In the genomic region with DNA sequence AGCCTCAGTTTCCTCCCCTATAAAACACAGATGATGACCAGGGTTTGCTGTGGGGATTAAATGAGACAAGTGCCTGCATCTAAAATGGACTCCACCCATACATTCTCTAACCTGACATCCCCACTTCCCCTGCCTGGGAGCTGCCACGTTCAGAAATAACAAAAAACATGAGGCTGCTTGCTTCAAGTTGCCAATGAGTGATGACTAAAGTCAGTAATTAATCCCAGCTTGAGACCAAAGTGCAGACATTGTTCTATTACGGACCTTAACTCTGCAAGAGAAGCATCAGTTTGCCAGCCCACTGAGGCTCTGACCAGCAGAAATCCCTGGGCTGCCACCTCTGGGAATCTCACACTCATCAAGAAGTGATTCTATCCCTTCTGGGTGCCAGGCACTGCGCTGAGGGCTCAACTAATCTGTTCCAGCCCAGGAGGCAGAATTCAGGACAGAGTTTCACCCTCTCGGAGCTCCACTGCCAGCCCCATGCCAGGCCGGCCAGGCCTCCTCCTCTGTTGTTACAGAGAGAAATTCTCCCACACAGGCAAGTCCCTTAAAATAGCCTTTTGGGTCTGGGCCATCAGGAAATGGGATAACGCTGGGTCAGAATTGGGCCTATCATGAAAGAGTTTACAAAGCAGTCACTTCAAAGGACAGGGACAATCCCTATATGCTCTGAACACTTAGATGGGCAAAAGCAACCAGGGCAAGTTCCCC, we compare ENCODE assay signal across 1 cellular context.
TF ChIP-seq lines count a peak whose summit lies in the region.

No MANE protein-coding gene starts in this region.

TF ChIP-seq in H1, 55 proteins besides CTCF, POLR2A, EP300 and RAD21:
- no peak for TF ChIP-seq ASH2L (IDR thresholded peaks at IDR 0.05; ENCODE audit: low read length)
- no peak for TF ChIP-seq SAP30 (IDR thresholded peaks at IDR 0.05; ENCODE audit: insufficient read depth, insufficient replicate concordance, low read length)
- TF ChIP-seq, protein P1, sequence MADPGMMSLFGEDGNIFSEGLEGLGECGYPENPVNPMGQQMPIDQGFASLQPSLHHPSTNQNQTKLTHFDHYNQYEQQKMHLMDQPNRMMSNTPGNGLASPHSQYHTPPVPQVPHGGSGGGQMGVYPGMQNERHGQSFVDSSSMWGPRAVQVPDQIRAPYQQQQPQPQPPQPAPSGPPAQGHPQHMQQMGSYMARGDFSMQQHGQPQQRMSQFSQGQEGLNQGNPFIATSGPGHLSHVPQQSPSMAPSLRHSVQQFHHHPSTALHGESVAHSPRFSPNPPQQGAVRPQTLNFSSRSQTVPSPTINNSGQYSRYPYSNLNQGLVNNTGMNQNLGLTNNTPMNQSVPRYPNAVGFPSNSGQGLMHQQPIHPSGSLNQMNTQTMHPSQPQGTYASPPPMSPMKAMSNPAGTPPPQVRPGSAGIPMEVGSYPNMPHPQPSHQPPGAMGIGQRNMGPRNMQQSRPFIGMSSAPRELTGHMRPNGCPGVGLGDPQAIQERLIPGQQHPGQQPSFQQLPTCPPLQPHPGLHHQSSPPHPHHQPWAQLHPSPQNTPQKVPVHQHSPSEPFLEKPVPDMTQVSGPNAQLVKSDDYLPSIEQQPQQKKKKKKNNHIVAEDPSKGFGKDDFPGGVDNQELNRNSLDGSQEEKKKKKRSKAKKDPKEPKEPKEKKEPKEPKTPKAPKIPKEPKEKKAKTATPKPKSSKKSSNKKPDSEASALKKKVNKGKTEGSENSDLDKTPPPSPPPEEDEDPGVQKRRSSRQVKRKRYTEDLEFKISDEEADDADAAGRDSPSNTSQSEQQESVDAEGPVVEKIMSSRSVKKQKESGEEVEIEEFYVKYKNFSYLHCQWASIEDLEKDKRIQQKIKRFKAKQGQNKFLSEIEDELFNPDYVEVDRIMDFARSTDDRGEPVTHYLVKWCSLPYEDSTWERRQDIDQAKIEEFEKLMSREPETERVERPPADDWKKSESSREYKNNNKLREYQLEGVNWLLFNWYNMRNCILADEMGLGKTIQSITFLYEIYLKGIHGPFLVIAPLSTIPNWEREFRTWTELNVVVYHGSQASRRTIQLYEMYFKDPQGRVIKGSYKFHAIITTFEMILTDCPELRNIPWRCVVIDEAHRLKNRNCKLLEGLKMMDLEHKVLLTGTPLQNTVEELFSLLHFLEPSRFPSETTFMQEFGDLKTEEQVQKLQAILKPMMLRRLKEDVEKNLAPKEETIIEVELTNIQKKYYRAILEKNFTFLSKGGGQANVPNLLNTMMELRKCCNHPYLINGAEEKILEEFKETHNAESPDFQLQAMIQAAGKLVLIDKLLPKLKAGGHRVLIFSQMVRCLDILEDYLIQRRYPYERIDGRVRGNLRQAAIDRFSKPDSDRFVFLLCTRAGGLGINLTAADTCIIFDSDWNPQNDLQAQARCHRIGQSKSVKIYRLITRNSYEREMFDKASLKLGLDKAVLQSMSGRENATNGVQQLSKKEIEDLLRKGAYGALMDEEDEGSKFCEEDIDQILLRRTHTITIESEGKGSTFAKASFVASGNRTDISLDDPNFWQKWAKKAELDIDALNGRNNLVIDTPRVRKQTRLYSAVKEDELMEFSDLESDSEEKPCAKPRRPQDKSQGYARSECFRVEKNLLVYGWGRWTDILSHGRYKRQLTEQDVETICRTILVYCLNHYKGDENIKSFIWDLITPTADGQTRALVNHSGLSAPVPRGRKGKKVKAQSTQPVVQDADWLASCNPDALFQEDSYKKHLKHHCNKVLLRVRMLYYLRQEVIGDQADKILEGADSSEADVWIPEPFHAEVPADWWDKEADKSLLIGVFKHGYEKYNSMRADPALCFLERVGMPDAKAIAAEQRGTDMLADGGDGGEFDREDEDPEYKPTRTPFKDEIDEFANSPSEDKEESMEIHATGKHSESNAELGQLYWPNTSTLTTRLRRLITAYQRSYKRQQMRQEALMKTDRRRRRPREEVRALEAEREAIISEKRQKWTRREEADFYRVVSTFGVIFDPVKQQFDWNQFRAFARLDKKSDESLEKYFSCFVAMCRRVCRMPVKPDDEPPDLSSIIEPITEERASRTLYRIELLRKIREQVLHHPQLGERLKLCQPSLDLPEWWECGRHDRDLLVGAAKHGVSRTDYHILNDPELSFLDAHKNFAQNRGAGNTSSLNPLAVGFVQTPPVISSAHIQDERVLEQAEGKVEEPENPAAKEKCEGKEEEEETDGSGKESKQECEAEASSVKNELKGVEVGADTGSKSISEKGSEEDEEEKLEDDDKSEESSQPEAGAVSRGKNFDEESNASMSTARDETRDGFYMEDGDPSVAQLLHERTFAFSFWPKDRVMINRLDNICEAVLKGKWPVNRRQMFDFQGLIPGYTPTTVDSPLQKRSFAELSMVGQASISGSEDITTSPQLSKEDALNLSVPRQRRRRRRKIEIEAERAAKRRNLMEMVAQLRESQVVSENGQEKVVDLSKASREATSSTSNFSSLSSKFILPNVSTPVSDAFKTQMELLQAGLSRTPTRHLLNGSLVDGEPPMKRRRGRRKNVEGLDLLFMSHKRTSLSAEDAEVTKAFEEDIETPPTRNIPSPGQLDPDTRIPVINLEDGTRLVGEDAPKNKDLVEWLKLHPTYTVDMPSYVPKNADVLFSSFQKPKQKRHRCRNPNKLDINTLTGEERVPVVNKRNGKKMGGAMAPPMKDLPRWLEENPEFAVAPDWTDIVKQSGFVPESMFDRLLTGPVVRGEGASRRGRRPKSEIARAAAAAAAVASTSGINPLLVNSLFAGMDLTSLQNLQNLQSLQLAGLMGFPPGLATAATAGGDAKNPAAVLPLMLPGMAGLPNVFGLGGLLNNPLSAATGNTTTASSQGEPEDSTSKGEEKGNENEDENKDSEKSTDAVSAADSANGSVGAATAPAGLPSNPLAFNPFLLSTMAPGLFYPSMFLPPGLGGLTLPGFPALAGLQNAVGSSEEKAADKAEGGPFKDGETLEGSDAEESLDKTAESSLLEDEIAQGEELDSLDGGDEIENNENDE (IDR thresholded peaks at IDR 0.05; ENCODE audit: insufficient replicate concordance, low read length), result no peak
- TF ChIP-seq SIX5 (IDR thresholded peaks at IDR 0.05; ENCODE audit: low read depth, low read length), result no peak
- no peak for TF ChIP-seq YY1 (IDR thresholded peaks at IDR 0.05; ENCODE audit: low read depth, low read length)
- TF ChIP-seq CBX5 (IDR thresholded peaks at IDR 0.05; ENCODE audit: low read depth, low read length), result no peak
- TF ChIP-seq TAF1 (IDR thresholded peaks at IDR 0.05; ENCODE audit: low read depth, low read length), result no peak
- TF ChIP-seq JUN (IDR thresholded peaks at IDR 0.05; ENCODE audit: low read depth, low read length), result no peak
- no peak for TF ChIP-seq POU5F1 (IDR thresholded peaks at IDR 0.05; ENCODE audit: low read depth, low read length)
- no peak for TF ChIP-seq CHD1 (IDR thresholded peaks at IDR 0.05; ENCODE audit: low read depth, low read length)
- TF ChIP-seq RFX5 (IDR thresholded peaks at IDR 0.05; ENCODE audit: borderline replicate concordance, low read depth, low read length), result no peak
- TF ChIP-seq GTF2F1 (IDR thresholded peaks at IDR 0.05; ENCODE audit: borderline replicate concordance, low read depth, low read length), result no peak
- no peak for TF ChIP-seq SIRT6 (IDR thresholded peaks at IDR 0.05; ENCODE audit: low read length)
- TF ChIP-seq, protein P2, sequence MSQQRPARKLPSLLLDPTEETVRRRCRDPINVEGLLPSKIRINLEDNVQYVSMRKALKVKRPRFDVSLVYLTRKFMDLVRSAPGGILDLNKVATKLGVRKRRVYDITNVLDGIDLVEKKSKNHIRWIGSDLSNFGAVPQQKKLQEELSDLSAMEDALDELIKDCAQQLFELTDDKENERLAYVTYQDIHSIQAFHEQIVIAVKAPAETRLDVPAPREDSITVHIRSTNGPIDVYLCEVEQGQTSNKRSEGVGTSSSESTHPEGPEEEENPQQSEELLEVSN (IDR thresholded peaks at IDR 0.05), result no peak
- no peak for TF ChIP-seq HDAC6 (IDR thresholded peaks at IDR 0.05; ENCODE audit: low read depth, low read length)
- TF ChIP-seq SIN3A (conservative IDR thresholded peaks at IDR 0.05 in 1 of 2, IDR thresholded peaks at IDR 0.05 in 1 of 2; ENCODE audit: low read depth in 1 of 2, low read length in 2 of 2), result no peak
- no peak for TF ChIP-seq NANOG (IDR thresholded peaks at IDR 0.05; ENCODE audit: insufficient read depth, low read depth, low read length, poor library complexity, severe bottlenecking)
